Comparison of ENCODE assay signal across 8 cellular contexts in genomic region chr5:7878381-7878873, GRCh38. TPM values are rescaled to one million over a fixed set of nuclear protein-coding genes. Genes with fewer than 3 reads are reported as not detected.
DNase-seq lines count a peak whose midpoint lies in the region; ATAC-seq and TF ChIP-seq lines count a peak whose summit lies in the region.

No MANE protein-coding gene starts in this region.

- H3K27me3 Mint-ChIP-seq in osteocyte (ENCODE audit: unreplicated experiment) = no peaks in the 10 kb centered on the region

- no peak overlapping the region for H3K4me3 Mint-ChIP-seq in osteocyte (ENCODE audit: unreplicated experiment)

- DNase-seq in GM12865 (ENCODE audit: low read depth) (peak; percentile 73), LNCaP clone FGC (ENCODE audit: low read depth) (peak; percentile 84), fibroblast of gingiva (ENCODE audit: low read depth) (peak; percentile 30), osteocyte (ENCODE audit: extremely low spot score, unreplicated experiment) (no peak), H4 (ENCODE audit: low spot score) (no peak), mesenteric fat pad (ENCODE audit: low spot score) (no peak)
- DNase-seq in activated CD8-positive, alpha-beta memory T cell treated with anti-CD3 and anti-CD28 coated beads for 24 hours = no peak

- TF ChIP-seq CTCF in GM12865 (IDR thresholded peaks at IDR 0.05; ENCODE audit: insufficient read depth, low read depth, low read length, missing control alignments) = no peak
- TF ChIP-seq CTCF in LNCaP clone FGC (IDR thresholded peaks at IDR 0.05; ENCODE audit: control insufficient read depth, extremely low read depth, insufficient read depth) = no peak
- TF ChIP-seq CTCF in osteocyte (IDR thresholded peaks at IDR 0.05) = no peak

- H3K4me3 ChIP-seq in GM12865 (ENCODE audit: low read depth, low read length) (no peak overlapping the region), LNCaP clone FGC (ENCODE audit: low read depth, low read length) (peak overlapping the region; percentile 28)

- peak; percentile 96 for ATAC-seq in GM21576 (IDR thresholded peaks at IDR 0.05; ENCODE audit: unreplicated experiment)

- H3K4me1 Mint-ChIP-seq in osteocyte (ENCODE audit: unreplicated experiment) = peaks cover 12% of the 10 kb centered on the region

- no peak overlapping the region for H3K27ac Mint-ChIP-seq in osteocyte (ENCODE audit: unreplicated experiment)

- peaks cover 62% of the 10 kb centered on the region for H3K36me3 Mint-ChIP-seq in osteocyte (ENCODE audit: unreplicated experiment)

- no peaks in the 10 kb centered on the region for H3K9me3 Mint-ChIP-seq in osteocyte (ENCODE audit: unreplicated experiment)

RNA-seq across cellular contexts. Expression of gene MTRR, which starts 9.5 kb away (rescaled TPM):
- total RNA-seq in osteocyte (36.3 and 40.9 TPM in 2 replicates), mesenteric fat pad (52.4 TPM)
- total RNA-seq in H4 (2014; rRNA removed; shearing (Covaris generic)) = 29.7 and 37.4 TPM in 2 replicates

RNA-seq across cellular contexts. Expression of gene FASTKD3, which starts 9.6 kb away (rescaled TPM):
- total RNA-seq in osteocyte (5.8 and 7.0 TPM in 2 replicates), mesenteric fat pad (8.3 TPM)
- 34.4 and 41.9 TPM in 2 replicates for total RNA-seq in H4 (2014; rRNA removed; shearing (Covaris generic))

RNA-seq across cellular contexts. Expression of gene CFAP90, which starts 27.5 kb away (rescaled TPM):
- total RNA-seq in osteocyte (not detected in 2 replicates), mesenteric fat pad (0.13 TPM)
- not detected in 2 replicates for total RNA-seq in H4 (2014; rRNA removed; shearing (Covaris generic))

Comparison
In these comparisons a context has a peak if more than half of its experiments do, and no peak if none do; other contexts are left out.
1. DNase-seq: peak in GM12865 (single experiment), LNCaP clone FGC (single experiment) and fibroblast of gingiva (single experiment); none in osteocyte (single experiment), H4 (single experiment), mesenteric fat pad (single experiment) and activated CD8-positive, alpha-beta memory T cell treated with anti-CD3 and anti-CD28 coated beads for 24 hours (single experiment).